20 cellular contexts compared by ENCODE assay signal in the genomic region with DNA sequence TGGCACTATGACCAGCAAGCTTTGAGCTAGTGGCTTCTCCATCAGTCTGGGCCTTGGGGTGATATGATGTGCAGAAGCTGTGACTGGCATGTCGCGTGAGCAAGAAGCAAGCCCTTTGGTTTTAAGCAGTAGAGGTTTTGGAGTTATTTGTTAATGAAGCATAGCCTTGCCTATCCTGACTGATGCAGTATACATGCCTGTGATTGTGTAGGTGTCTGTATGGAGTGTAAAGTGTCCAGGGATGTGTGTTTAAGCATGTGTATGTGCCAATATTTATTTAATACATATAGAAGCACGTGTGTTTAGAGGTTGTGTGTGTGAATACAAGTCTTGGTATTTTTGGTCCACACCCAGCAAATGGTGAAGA.
DNase-seq lines count a peak whose midpoint lies in the region; ATAC-seq, FAIRE-seq and TF ChIP-seq lines count a peak whose summit lies in the region.
"Had no signal": no experiment of that assay in that cellular context is flagged by ENCODE, and none has a peak within 500 bp of the region (broad histone marks: within the 10 kb centered on the region; RNA-seq: fewer than 3 reads in every experiment).

No MANE protein-coding gene starts in this region.

- no peaks in the 10 kb centered on the region for H3K36me3 Mint-ChIP-seq in activated B cell treated with CpG ODN at 0.5 μM for 24 hours (ENCODE audit: low read depth)
- H3K36me3 Mint-ChIP-seq in stimulated activated memory B cell treated with anti-CD40 and anti-IgM and Interleukin-4, amounts not matched to agents 10 μg/mL and 1 μg/mL and 100 μg/mL, for 72 hours: peaks cover 17% of the 10 kb centered on the region

- peaks cover 20% of the 10 kb centered on the region for H3K4me1 ChIP-seq in iPS-18a (ENCODE audit: control insufficient read depth, low read depth, low read length)
- peaks cover 0 to 22% (median 5%) of the 10 kb centered on the region in 12 donors for H3K4me1 ChIP-seq in heart left ventricle

- FAIRE-seq in GM12891 (lab: Jason Lieb, UNC) (peak; percentile 72), D721Med (lab: Jason Lieb, UNC) (no peak)
- FAIRE-seq: islet of Langerhans had no signal

- H3K4me3 ChIP-seq in iPS-18a (ENCODE audit: low read length) (peak overlapping the region; percentile 48), heart left ventricle (no peak overlapping the region)
- H3K4me3 ChIP-seq: GM23248, PC-9 had no signal

- no peak overlapping the region for H3K9ac ChIP-seq in iPS-18a (ENCODE audit: low read length)
- H3K9ac ChIP-seq: GM23248 had no signal

- ATAC-seq in activated B cell treated with CpG ODN at 0.5 μM for 24 hours (ENCODE audit: low read depth) (no peak), HG03378 (IDR thresholded peaks at IDR 0.05; ENCODE audit: unreplicated experiment) (no peak), heart left ventricle (no peak)
- no peak for ATAC-seq in stimulated activated memory B cell treated with anti-CD40 and anti-IgM and Interleukin-4, amounts not matched to agents 10 μg/mL and 1 μg/mL and 100 μg/mL, for 72 hours
- ATAC-seq: activated naive CD4-positive, alpha-beta T cell treated with anti-CD3 and anti-CD28 coated beads, Interleukin-2, amount 50 U/mL, for 72 hours had no signal

- TF ChIP-seq POLR2A in GM12891 (IDR thresholded peaks at IDR 0.05; ENCODE audit: low read depth, low read length): no peak
- TF ChIP-seq POLR2A in heart left ventricle (IDR thresholded peaks at IDR 0.05): no peak

- 92 to 98% (median 94%) methylated on average over 3 of the region's 3 CpGs for WGBS in heart left ventricle, 4 donors

- no peak for TF ChIP-seq CTCF in activated B cell treated with CpG ODN at 0.5 μM for 24 hours (IDR thresholded peaks at IDR 0.05)
- TF ChIP-seq CTCF in heart left ventricle (IDR thresholded peaks at IDR 0.05): peak in 1 of 12 donors; percentile 5
- TF ChIP-seq CTCF in D721Med (IDR thresholded peaks at IDR 0.05; ENCODE audit: insufficient read depth, missing control alignments): no peak

- intact Hi-C loops in activated B cell treated with CpG ODN at 0.5 μM for 24 hours (cut with micrococcal nuclease) (no loop called here), heart left ventricle (cut with DNase I) (loop anchor here in 6 of 10 donors (1.0 to 10.0 kb wide), 6 partner anchors 9 to 236 kb away; a partner anchor contains a TSS)

- no peaks in the 10 kb centered on the region for H3K9me3 ChIP-seq in iPS-18a (ENCODE audit: control insufficient read depth, low read depth, low read length)
- H3K9me3 ChIP-seq in heart left ventricle: peaks cover 0 to 2% (median 0%) of the 10 kb centered on the region in 12 donors
- H3K9me3 ChIP-seq: Caco-2 had no signal

- H3K27me3 ChIP-seq in iPS-18a (ENCODE audit: control insufficient read depth, insufficient read depth, low read length) (peaks cover 19% of the 10 kb centered on the region), heart left ventricle (peaks cover 0 to 9% (median 0%) of the 10 kb centered on the region in 9 donors)

- CTCF ChIA-PET in activated B cell treated with CpG ODN at 0.5 μM for 24 hours (lab: Charles Lee): interaction anchor here (0.6 to 1.3 kb wide), 3 partner anchors 13 to 379 kb away, joined by 3 to 4 read pairs (median 3); no protein-coding TSS in a partner anchor

- H3K27ac Mint-ChIP-seq in activated B cell treated with CpG ODN at 0.5 μM for 24 hours: peak overlapping the region; percentile 90
- peak overlapping the region; percentile 92 for H3K27ac Mint-ChIP-seq in stimulated activated memory B cell treated with anti-CD40 and anti-IgM and Interleukin-4, amounts not matched to agents 10 μg/mL and 1 μg/mL and 100 μg/mL, for 72 hours
- H3K27ac Mint-ChIP-seq: activated CD4-positive, alpha-beta T cell treated with anti-CD3 and anti-CD28 coated beads, Interleukin-2, amount 10 ng/mL, durations not matched to agents 7 days and 5 days had no signal

- DNase-seq in GM12891 (ENCODE audit: insufficient read length, low spot score) (no peak), activated B cell treated with CpG ODN at 0.5 μM for 24 hours (no peak), OCI-M2 (lab: John Stamatoyannopoulos, UW; ENCODE audit: unreplicated experiment) (no peak), heart left ventricle (no peak), D721Med (ENCODE audit: insufficient read length, low spot score) (no peak)
- DNase-seq: activated CD4-positive, alpha-beta T cell treated with anti-CD3 and anti-CD28 coated beads, Interleukin-2, amount 10 ng/mL, durations not matched to agents 7 days and 5 days; activated effector memory CD4-positive, alpha-beta T cell treated with Interleukin-2 at 50 U/mL for 16 hours; DMS79; GDM1; GM23248; NCI-H1930; PC-9; stimulated activated CD4-positive, alpha-beta T cell treated with anti-CD3 and anti-CD28 coated beads, Interleukin-4, amount 100 ng/mL, for 24 hours had no signal

- H3K4me3 Mint-ChIP-seq in activated B cell treated with CpG ODN at 0.5 μM for 24 hours: peak overlapping the region; percentile 8
- H3K4me3 Mint-ChIP-seq in stimulated activated memory B cell treated with anti-CD40 and anti-IgM and Interleukin-4, amounts not matched to agents 10 μg/mL and 1 μg/mL and 100 μg/mL, for 72 hours: no peak overlapping the region
- H3K4me3 Mint-ChIP-seq: activated CD4-positive, alpha-beta T cell treated with anti-CD3 and anti-CD28 coated beads, Interleukin-2, amount 10 ng/mL, durations not matched to agents 7 days and 5 days had no signal

- H3K36me3 ChIP-seq in iPS-18a (ENCODE audit: control insufficient read depth, low read depth, low read length) (no peaks in the 10 kb centered on the region), heart left ventricle (no peaks in the 10 kb centered on the region)

- peaks cover 99% of the 10 kb centered on the region for H3K4me1 Mint-ChIP-seq in activated B cell treated with CpG ODN at 0.5 μM for 24 hours
- H3K4me1 Mint-ChIP-seq in stimulated activated memory B cell treated with anti-CD40 and anti-IgM and Interleukin-4, amounts not matched to agents 10 μg/mL and 1 μg/mL and 100 μg/mL, for 72 hours: peaks cover 100% of the 10 kb centered on the region

- POLR2A ChIA-PET in activated B cell treated with CpG ODN at 0.5 μM for 24 hours (lab: Charles Lee): interaction anchor here (0.7 kb wide), 1 partner anchor 71 kb away, joined by 3 read pairs; no protein-coding TSS in a partner anchor

- H3K9me3 Mint-ChIP-seq in activated B cell treated with CpG ODN at 0.5 μM for 24 hours: no peaks in the 10 kb centered on the region
- H3K9me3 Mint-ChIP-seq in stimulated activated memory B cell treated with anti-CD40 and anti-IgM and Interleukin-4, amounts not matched to agents 10 μg/mL and 1 μg/mL and 100 μg/mL, for 72 hours: no peaks in the 10 kb centered on the region
- H3K9me3 Mint-ChIP-seq: activated CD4-positive, alpha-beta T cell treated with anti-CD3 and anti-CD28 coated beads, Interleukin-2, amount 10 ng/mL, durations not matched to agents 7 days and 5 days; activated naive CD4-positive, alpha-beta T cell treated with anti-CD3 and anti-CD28 coated beads, Interleukin-2, amount 50 U/mL, for 72 hours had no signal

- H3K27ac ChIP-seq in iPS-18a (ENCODE audit: low read length) (no peak overlapping the region), heart left ventricle (no peak overlapping the region)
- H3K27ac ChIP-seq: epithelial cell of prostate, GM23248, PC-9 had no signal

- no peaks in the 10 kb centered on the region for H3K27me3 Mint-ChIP-seq in activated B cell treated with CpG ODN at 0.5 μM for 24 hours
- H3K27me3 Mint-ChIP-seq in stimulated activated memory B cell treated with anti-CD40 and anti-IgM and Interleukin-4, amounts not matched to agents 10 μg/mL and 1 μg/mL and 100 μg/mL, for 72 hours: no peaks in the 10 kb centered on the region

TF ChIP-seq in GM12891, 5 proteins besides CTCF, POLR2A, EP300 and RAD21:
- TF ChIP-seq PAX5 (IDR thresholded peaks at IDR 0.05; ENCODE audit: insufficient read depth, low read length, severe bottlenecking) (no peak), SPI1 (IDR thresholded peaks at IDR 0.05; ENCODE audit: low read depth, low read length) (no peak), TAF1 (IDR thresholded peaks at IDR 0.05; ENCODE audit: low read depth, low read length) (no peak), POU2F2 (IDR thresholded peaks at IDR 0.05; ENCODE audit: low read depth, low read length) (no peak), POLR2AphosphoS5 (IDR thresholded peaks at IDR 0.05; ENCODE audit: low read depth, low read length) (no peak)
TF ChIP-seq in GM12891: peak in this region for 0.
